In genomic region chr20:40612837-40613236, GRCh38 we compare ENCODE assay signal across 31 cellular contexts.
A peak's percentile ranks its signal among the peaks of the same experiment; 100 is the strongest.
DNase-seq lines count a peak whose midpoint lies in the region; ATAC-seq, FAIRE-seq and TF ChIP-seq lines count a peak whose summit lies in the region.
"Had no signal": no experiment of that assay in that cellular context is flagged by ENCODE, and none has a peak within 500 bp of the region (broad histone marks: within the 10 kb centered on the region; RNA-seq: fewer than 3 reads in every experiment).

No MANE protein-coding gene starts in this region.

- H4K20me1 ChIP-seq in HepG2 (ENCODE audit: insufficient read depth, low read length), result no peaks in the 10 kb centered on the region
- H4K20me1 ChIP-seq: BLaER1; BLaER1 treated with 17β-estradiol and CSF1 and Interleukin-3, amounts not matched to agents 10 nM and 100 nM had no signal

- H3K27ac ChIP-seq in HepG2 (ENCODE audit: extremely low read length, insufficient read depth, low read length) (no peak overlapping the region), right lobe of liver (no peak overlapping the region), HEK293 (ENCODE audit: extremely low read depth, low read depth, low read length) (no peak overlapping the region)
- H3K27ac ChIP-seq: 22Rv1; A549; BLaER1; BLaER1 treated with 17β-estradiol and CSF1 and Interleukin-3, amounts not matched to agents 10 nM and 100 nM; C4-2B had no signal

- TF ChIP-seq EP300 in HepG2 (IDR thresholded peaks at IDR 0.05; ENCODE audit: low read depth in 2 of 2, low read length in 2 of 2), result no peak
- TF ChIP-seq EP300 in HepG2 (CRISPR knock-in tag; IDR thresholded peaks at IDR 0.05; ENCODE audit: borderline replicate concordance), result no peak

- H3K4me2 ChIP-seq in HepG2 (ENCODE audit: low read depth, low read length), result no peak overlapping the region
- H3K4me2 ChIP-seq: A549; BLaER1; BLaER1 treated with 17β-estradiol and CSF1 and Interleukin-3, amounts not matched to agents 10 nM and 100 nM had no signal

- H3K27me3 ChIP-seq in HepG2 (ENCODE audit: control insufficient read depth in 1 of 2, insufficient read depth in 2 of 2, low read length in 2 of 2), result no peaks in the 10 kb centered on the region
- H3K27me3 ChIP-seq in right lobe of liver, result no peaks in the 10 kb centered on the region
- H3K27me3 ChIP-seq: BLaER1; BLaER1 treated with 17β-estradiol and CSF1 and Interleukin-3, amounts not matched to agents 10 nM and 100 nM had no signal

- H3K9me3 ChIP-seq in HepG2 (ENCODE audit: low read length) (no peaks in the 10 kb centered on the region), right lobe of liver (no peaks in the 10 kb centered on the region), HEK293 (ENCODE audit: control insufficient read depth, insufficient read depth, low read depth, low read length) (no peaks in the 10 kb centered on the region)
- H3K9me3 ChIP-seq: A549; BE2C; BLaER1; BLaER1 treated with 17β-estradiol and CSF1 and Interleukin-3, amounts not matched to agents 10 nM and 100 nM; Caco-2 had no signal

- TF ChIP-seq RAD21 in HepG2 (CRISPR knock-in tag; IDR thresholded peaks at IDR 0.05), result no peak

- no peak overlapping the region for H3K4me3 ChIP-seq in HepG2 (replicated peaks in 1 of 3; ENCODE audit: insufficient read depth in 1 of 3, low read depth in 2 of 3, low read length in 3 of 3)
- no peak overlapping the region for H3K4me3 ChIP-seq in right lobe of liver
- no peak overlapping the region for H3K4me3 ChIP-seq in HEK293 (ENCODE audit: low read depth, low read length)
- H3K4me3 ChIP-seq: A549; BLaER1; BLaER1 treated with 17β-estradiol and CSF1 and Interleukin-3, amounts not matched to agents 10 nM and 100 nM had no signal

- ATAC-seq in HepG2 (no peak), right lobe of liver (no peak), GM21619 (IDR thresholded peaks at IDR 0.05; ENCODE audit: unreplicated experiment) (no peak)
- ATAC-seq: A549; CD8-positive, alpha-beta T cell had no signal

- no peak overlapping the region for H3K9ac ChIP-seq in HepG2 (ENCODE audit: insufficient read depth, low read depth, low read length)
- H3K9ac ChIP-seq: BLaER1; BLaER1 treated with 17β-estradiol and CSF1 and Interleukin-3, amounts not matched to agents 10 nM and 100 nM had no signal

- intact Hi-C loops in HepG2 (cut with micrococcal nuclease; ENCODE audit: unreplicated experiment) (no loop called here), right lobe of liver (cut with DNase I) (no loop called here)

- H3K79me2 ChIP-seq in HepG2 (ENCODE audit: insufficient read depth, low read length), result no peaks in the 10 kb centered on the region

- H2AFZ ChIP-seq in HepG2 (ENCODE audit: low read length), result no peak overlapping the region

- DNase-seq in HepG2 (ENCODE audit: low spot score), result no peak
- no peak for DNase-seq in right lobe of liver
- DNase-seq: 8988T; ACHN; AML-193; BE2C; C1 segment of cervical spinal cord; Caco-2; Calu3; CD4-positive, alpha-beta memory T cell; CD4-positive, alpha-beta T cell; CD4-positive, CD25-positive, alpha-beta regulatory T cell; CD8-positive, alpha-beta memory T cell; CD8-positive, alpha-beta T cell; COR-L47; DMS 273 treated with DMSO at 0.1 percent for 48 hours; DMS153; DMS53; DMS79; DMS79 treated with DMSO at 0.1 percent for 48 hours; DND-41; EL had no signal

- TF ChIP-seq CTCF in HepG2 (CRISPR knock-in tag; IDR thresholded peaks at IDR 0.05), result no peak
- TF ChIP-seq CTCF in right lobe of liver (IDR thresholded peaks at IDR 0.05), result no peak
- no peak for TF ChIP-seq CTCF in HEK293 (tag by site-specific recombination; IDR thresholded peaks at IDR 0.05)

- H3K36me3 ChIP-seq in HepG2 (replicated peaks in 1 of 2; ENCODE audit: control insufficient read depth in 1 of 2, insufficient read depth in 2 of 2, low read length in 2 of 2), result no peaks in the 10 kb centered on the region
- no peaks in the 10 kb centered on the region for H3K36me3 ChIP-seq in right lobe of liver
- H3K36me3 ChIP-seq in HEK293 (ENCODE audit: control insufficient read depth in 2 of 2, insufficient read depth in 1 of 2, low read length in 2 of 2), result no peaks in the 10 kb centered on the region
- H3K36me3 ChIP-seq: BE2C; BLaER1; BLaER1 treated with 17β-estradiol and CSF1 and Interleukin-3, amounts not matched to agents 10 nM and 100 nM had no signal

- CTCF ChIA-PET in HepG2 (lab: Yijun Ruan, JAX; ENCODE audit: low intra/inter-chr PET ratio, low total read pairs), result no interaction called here
- CTCF ChIA-PET in HEK293 (lab: Yijun Ruan, JAX), result no interaction called here

- BruUV-seq in HepG2 (replicated peaks; lab: Mats Ljungman, UMichigan), result no TSS peak

- TF ChIP-seq POLR2A in HepG2 (IDR thresholded peaks at IDR 0.05; ENCODE audit: insufficient read depth in 1 of 2, low read depth in 2 of 2, low read length in 2 of 2) (no peak), right lobe of liver (IDR thresholded peaks at IDR 0.05) (no peak)

- in situ Hi-C loops in HepG2 (cut with HindIII; ENCODE audit: extremely low pct_ligation_motif_present, low pct_unique_long_range_greater_than_20kb), result no loop called here

- POLR2A ChIA-PET in HepG2 (lab: Yijun Ruan, JAX) (no interaction called here), HEK293 (lab: Yijun Ruan, JAX) (no interaction called here)

- H3K4me1 ChIP-seq in HepG2 (ENCODE audit: insufficient read depth, low read length) (no peaks in the 10 kb centered on the region), right lobe of liver (no peaks in the 10 kb centered on the region), HEK293 (ENCODE audit: control insufficient read depth, insufficient read depth, low read length) (no peaks in the 10 kb centered on the region)
- H3K4me1 ChIP-seq: A549, BE2C, BLaER1, Caco-2 had no signal

- no peak for FAIRE-seq in HepG2 (lab: Jason Lieb, UNC)
- FAIRE-seq: A204.1, A549, D721Med had no signal

TF ChIP-seq in HepG2, 621 proteins besides CTCF, POLR2A, EP300 and RAD21:
- peak; percentile 81 for TF ChIP-seq ATF7 (IDR thresholded peaks at IDR 0.05)
- TF ChIP-seq ATF7 (CRISPR knock-in tag; IDR thresholded peaks at IDR 0.05), result no peak
- no peak for TF ChIP-seq ZBTB42 (CRISPR knock-in tag; IDR thresholded peaks at IDR 0.05)
- TF ChIP-seq ZNF337 (CRISPR knock-in tag; IDR thresholded peaks at IDR 0.05; ENCODE audit: borderline replicate concordance, low read depth), result no peak
- TF ChIP-seq NFIC (IDR thresholded peaks at IDR 0.05; ENCODE audit: low read length), result no peak

TF ChIP-seq in HEK293, 187 proteins besides CTCF, POLR2A, EP300 and RAD21:
- TF ChIP-seq, protein P1, sequence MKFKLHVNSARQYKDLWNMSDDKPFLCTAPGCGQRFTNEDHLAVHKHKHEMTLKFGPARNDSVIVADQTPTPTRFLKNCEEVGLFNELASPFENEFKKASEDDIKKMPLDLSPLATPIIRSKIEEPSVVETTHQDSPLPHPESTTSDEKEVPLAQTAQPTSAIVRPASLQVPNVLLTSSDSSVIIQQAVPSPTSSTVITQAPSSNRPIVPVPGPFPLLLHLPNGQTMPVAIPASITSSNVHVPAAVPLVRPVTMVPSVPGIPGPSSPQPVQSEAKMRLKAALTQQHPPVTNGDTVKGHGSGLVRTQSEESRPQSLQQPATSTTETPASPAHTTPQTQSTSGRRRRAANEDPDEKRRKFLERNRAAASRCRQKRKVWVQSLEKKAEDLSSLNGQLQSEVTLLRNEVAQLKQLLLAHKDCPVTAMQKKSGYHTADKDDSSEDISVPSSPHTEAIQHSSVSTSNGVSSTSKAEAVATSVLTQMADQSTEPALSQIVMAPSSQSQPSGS (tag by site-specific recombination; IDR thresholded peaks at IDR 0.05; ENCODE audit: low read depth), result peak; percentile 50
- no peak for TF ChIP-seq ZNF426 (tag by site-specific recombination; IDR thresholded peaks at IDR 0.05)
